ENCODE assay signal across 20 cellular contexts in the genomic region with DNA sequence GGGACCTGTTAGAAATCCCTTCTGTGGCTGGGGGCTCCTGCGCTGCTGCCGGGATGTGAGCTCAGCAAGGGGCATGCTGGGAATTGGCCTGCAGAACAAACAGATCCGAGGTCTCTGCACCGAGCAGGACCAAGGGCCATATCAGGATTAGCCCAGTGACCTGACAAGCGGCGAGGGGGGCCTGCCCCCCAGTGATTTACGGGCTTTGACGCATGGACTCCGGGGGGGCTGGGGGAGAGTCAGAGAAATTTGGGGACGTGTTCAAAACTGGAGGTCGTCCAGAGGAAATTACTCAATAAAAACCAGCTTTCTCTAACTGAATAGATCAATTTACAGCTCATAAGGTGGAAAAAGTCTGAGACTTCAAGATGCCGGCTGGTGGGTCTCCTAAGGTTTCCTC.
DNase-seq lines count a peak whose midpoint lies in the region; ATAC-seq and TF ChIP-seq lines count a peak whose summit lies in the region.
"Had no signal": no experiment of that assay in that cellular context is flagged by ENCODE, and none has a peak within 500 bp of the region (broad histone marks: within the 10 kb centered on the region; RNA-seq: fewer than 3 reads in every experiment).

No MANE protein-coding gene starts in this region.

- H3K4me3 Mint-ChIP-seq in neural crest cell: peak overlapping the region; percentile 44
- H3K4me3 Mint-ChIP-seq: activated naive CD8-positive, alpha-beta T cell treated with anti-CD3 and anti-CD28 coated beads, Interleukin-2, amount 10 ng/mL, durations not matched to agents 7 days and 5 days; endodermal cell had no signal

- H3K27me3 ChIP-seq in body of pancreas (no peaks in the 10 kb centered on the region), testis (no peaks in the 10 kb centered on the region)
- H3K27me3 ChIP-seq: gastrocnemius medialis had no signal

- H3K27ac ChIP-seq in body of pancreas (peak overlapping the region in 1 of 4 donors; percentile 39), testis (peak overlapping the region in 1 of 2 donors; percentile 34)
- H3K27ac ChIP-seq: gastrocnemius medialis, skin epidermis, VCaP had no signal

- H3K4me1 ChIP-seq in body of pancreas (peaks cover 23% of the 10 kb centered on the region), testis (peaks cover 28% of the 10 kb centered on the region)

- H3K4me3 ChIP-seq in body of pancreas (no peak overlapping the region), fibroblast of villous mesenchyme (ENCODE audit: low read depth, low read length) (no peak overlapping the region), testis (no peak overlapping the region)
- H3K4me3 ChIP-seq: gastrocnemius medialis, MG63, skin epidermis had no signal

- peak; percentile 51 for ATAC-seq in body of pancreas
- ATAC-seq in HG03108 (IDR thresholded peaks at IDR 0.05; ENCODE audit: unreplicated experiment): no peak
- no peak for ATAC-seq in GM21723 (IDR thresholded peaks at IDR 0.05; ENCODE audit: unreplicated experiment)

- H3K9me3 ChIP-seq in body of pancreas (no peaks in the 10 kb centered on the region), testis (no peaks in the 10 kb centered on the region)
- H3K9me3 ChIP-seq: gastrocnemius medialis had no signal

- peak overlapping the region; percentile 91 for H3K27ac Mint-ChIP-seq in neural crest cell (ENCODE audit: unreplicated experiment)
- H3K27ac Mint-ChIP-seq: activated naive CD8-positive, alpha-beta T cell treated with anti-CD3 and anti-CD28 coated beads, Interleukin-2, amount 10 ng/mL, durations not matched to agents 7 days and 5 days; endodermal cell had no signal

- TF ChIP-seq CTCF in body of pancreas (IDR thresholded peaks at IDR 0.05) (no peak), fibroblast of villous mesenchyme (IDR thresholded peaks at IDR 0.05; ENCODE audit: insufficient read depth, low read depth, low read length) (no peak), neural crest cell (conservative IDR thresholded peaks at IDR 0.05) (no peak), testis (IDR thresholded peaks at IDR 0.05) (no peak)

- H3K36me3 ChIP-seq in body of pancreas (replicated peaks in 1 of 2; ENCODE audit: insufficient read depth in 1 of 2, low read depth in 2 of 2) (no peaks in the 10 kb centered on the region), testis (ENCODE audit: low read depth, missing control alignments) (no peaks in the 10 kb centered on the region)
- H3K36me3 ChIP-seq: gastrocnemius medialis, MG63 had no signal

- DNase-seq in body of pancreas (peak; percentile 15 to 50 (median 36)), fibroblast of villous mesenchyme (ENCODE audit: low read depth) (peak; percentile 44), neural crest cell (ENCODE audit: low read depth, low spot score) (peak; percentile 15), testis (peak; percentile 42), DMS114 treated with DMSO at 0.1 percent for 48 hours (lab: John Stamatoyannopoulos, UW; ENCODE audit: unreplicated experiment) (no peak), OCI-M1 (lab: John Stamatoyannopoulos, UW) (no peak)
- DNase-seq: activated naive CD8-positive, alpha-beta T cell treated with anti-CD3 and anti-CD28 coated beads, Interleukin-2, amount 10 ng/mL, durations not matched to agents 7 days and 5 days; endodermal cell; gastrocnemius medialis; mammary epithelial cell; MG63; NCI-H1694; NCI-H226; stimulated activated CD4-positive, alpha-beta T cell treated with anti-CD3 and anti-CD28 coated beads, Interleukin-4, amount 100 ng/mL, for 4 hours; stimulated activated CD8-positive, alpha-beta memory T cell treated with anti-CD3 and anti-CD28 coated beads, Interleukin-4, amount 100 ng/mL, for 48 hours; T-helper 1 cell had no signal

- H3K9me3 Mint-ChIP-seq in neural crest cell: no peaks in the 10 kb centered on the region
- H3K9me3 Mint-ChIP-seq: activated naive CD8-positive, alpha-beta T cell treated with anti-CD3 and anti-CD28 coated beads, Interleukin-2, amount 10 ng/mL, durations not matched to agents 7 days and 5 days; endodermal cell had no signal

- peaks cover 88% of the 10 kb centered on the region for H3K4me1 Mint-ChIP-seq in neural crest cell
- H3K4me1 Mint-ChIP-seq: activated naive CD8-positive, alpha-beta T cell treated with anti-CD3 and anti-CD28 coated beads, Interleukin-2, amount 10 ng/mL, durations not matched to agents 7 days and 5 days had no signal

- no peaks in the 10 kb centered on the region for H3K36me3 Mint-ChIP-seq in neural crest cell (ENCODE audit: low read depth)
- H3K36me3 Mint-ChIP-seq: activated naive CD8-positive, alpha-beta T cell treated with anti-CD3 and anti-CD28 coated beads, Interleukin-2, amount 10 ng/mL, durations not matched to agents 7 days and 5 days had no signal

- no peak for TF ChIP-seq POLR2A in body of pancreas (IDR thresholded peaks at IDR 0.05)
- TF ChIP-seq POLR2A in testis (IDR thresholded peaks at IDR 0.05): no peak

- no peaks in the 10 kb centered on the region for H3K27me3 Mint-ChIP-seq in neural crest cell (ENCODE audit: low read depth)

- 25% methylated on average over 12 of the region's 12 CpGs for WGBS in body of pancreas, 2 donors
- 35 to 49% methylated on average over 12 of the region's 12 CpGs for WGBS in testis, 2 donors

- intact Hi-C loops in body of pancreas (cut with DNase I) (no loop called here), testis (cut with DNase I; ENCODE audit: low total_unique reads) (no loop called here)

Comparison
In these comparisons a context has a peak if more than half of its experiments do, and no peak if none do; other contexts are left out.
1. DNase-seq: peak in body of pancreas (4 of 4), fibroblast of villous mesenchyme (single experiment), neural crest cell (single experiment) and testis (single experiment); none in DMS114 treated with DMSO at 0.1 percent for 48 hours (single experiment) and OCI-M1 (single experiment).